20 cellular contexts compared by ENCODE assay signal in genomic region chr6:169388767-169389166, GRCh38.
"Had no signal": no experiment of that assay in that cellular context is flagged by ENCODE, and none has a peak within 500 bp of the region (broad histone marks: within the 10 kb centered on the region; RNA-seq: fewer than 3 reads in every experiment).

No MANE protein-coding gene starts in this region.

- H3K9me3 ChIP-seq: MG63 had no signal

- DNase-seq: KBM-7, MG63, NCI-H1092, NCI-H1105 treated with DMSO at 0.1 percent for 48 hours, NCI-H1417 treated with DMSO at 0.1 percent for 48 hours, NCI-H146, NCI-H1694 treated with DMSO at 0.1 percent for 48 hours, NCI-H1930, NCI-H2081, NCI-H2107, NCI-H2227 treated with DMSO at 0.1 percent for 48 hours, NCI-H524, NCI-H526 treated with DMSO at 0.1 percent for 48 hours, NCI-H748 treated with DMSO at 0.1 percent for 48 hours, PC-3, SHP77 treated with DMSO at 0.1 percent for 48 hours, SJCRH30 had no signal

- H3K27ac ChIP-seq: RWPE1, SJCRH30 had no signal

- H3K4me3 ChIP-seq: MG63, SJCRH30 had no signal

- ATAC-seq: Panc1, PC-3, SK-N-SH treated with all-trans-retinoic acid at 6 μM for 48 hours had no signal

- H3K36me3 ChIP-seq: MG63, SJCRH30 had no signal

- H3K27me3 ChIP-seq: MG63, SJCRH30 had no signal

- H3K4me1 ChIP-seq: SJCRH30 had no signal
